In genomic region chr10:114402871-114403544, GRCh38 we compare ENCODE assay signal across 9 cellular contexts. TPM values are rescaled to one million over a fixed set of nuclear protein-coding genes. Genes with fewer than 3 reads are reported as not detected.
A peak's percentile ranks its signal among the peaks of the same experiment; 100 is the strongest.
DNase-seq lines count a peak whose midpoint lies in the region; ATAC-seq and TF ChIP-seq lines count a peak whose summit lies in the region.
"Had no signal": no experiment of that assay in that cellular context is flagged by ENCODE, and none has a peak within 500 bp of the region (broad histone marks: within the 10 kb centered on the region; RNA-seq: fewer than 3 reads in every experiment).

No MANE protein-coding gene starts in this region.

- no peak overlapping the region for H2AFZ ChIP-seq in ACC112 (ENCODE audit: low read length, unreplicated experiment)
- H2AFZ ChIP-seq in PC-9: peak overlapping the region; percentile 66

- TSS peak; percentile 35 for BruUV-seq in PC-9 (replicated peaks; lab: Mats Ljungman, UMichigan)

- H3K79me2 ChIP-seq in ACC112 (ENCODE audit: control insufficient read depth, insufficient read depth, low read length, unreplicated experiment): no peaks in the 10 kb centered on the region
- peaks cover 48% of the 10 kb centered on the region for H3K79me2 ChIP-seq in PC-9 (ENCODE audit: low read depth)

- peaks cover 6% of the 10 kb centered on the region; the same call in 1 of the 2 replicates for H3F3A ChIP-seq in PC-9 (ENCODE audit: insufficient read depth, low read depth)

- no peaks in the 10 kb centered on the region for H4K20me1 ChIP-seq in PC-9 (ENCODE audit: insufficient read depth)

- H3K27me3 ChIP-seq in ACC112 (ENCODE audit: insufficient read depth, low read length) (peaks cover 38% of the 10 kb centered on the region), PC-9 (ENCODE audit: insufficient read depth, low read depth) (no peaks in the 10 kb centered on the region), esophagus muscularis mucosa (peaks cover 0 to 27% (median 3%) of the 10 kb centered on the region in 4 donors)

- no peaks in the 10 kb centered on the region for H3K36me3 ChIP-seq in ACC112 (ENCODE audit: insufficient read depth, low read length)
- H3K36me3 ChIP-seq in PC-9 (ENCODE audit: low read depth): no peaks in the 10 kb centered on the region
- no peaks in the 10 kb centered on the region for H3K36me3 ChIP-seq in esophagus muscularis mucosa

- no peaks in the 10 kb centered on the region for H3K36me3 Mint-ChIP-seq in nephron (ENCODE audit: low read depth)

- TF ChIP-seq EP300 in esophagus muscularis mucosa (IDR thresholded peaks at IDR 0.05): no peak

- POLR2A ChIA-PET in PC-9 (lab: Charles Lee; ENCODE audit: unreplicated experiment): interaction anchor here (0.5 to 1.0 kb wide), 7 partner anchors 10 to 413 kb away, joined by 3 to 10 read pairs (median 5); no protein-coding TSS in a partner anchor

- no peaks in the 10 kb centered on the region for H3K9me2 ChIP-seq in PC-9 (ENCODE audit: insufficient read depth)

- intact Hi-C loops in PC-9 (cut with micrococcal nuclease; ENCODE audit: unreplicated experiment) (loop anchor here (2.0 to 5.0 kb wide), 3 partner anchors 56 to 96 kb away; no protein-coding TSS in a partner anchor), esophagus muscularis mucosa (cut with DNase I) (loop anchor here (10.0 kb wide), 1 partner anchor 98 kb away; no protein-coding TSS in a partner anchor)

- H3K4me1 Mint-ChIP-seq in nephron: peaks cover 58% of the 10 kb centered on the region

- H3K4me3 Mint-ChIP-seq in nephron: peak overlapping the region; percentile 85 to 94 (median 93)

- CTCF ChIA-PET in PC-9 (lab: Charles Lee): interaction anchor here (0.8 to 1.4 kb wide), 2 partner anchors 34 to 99 kb away, joined by 4 to 6 read pairs; no protein-coding TSS in a partner anchor

- H3K4me3 ChIP-seq in ACC112 (ENCODE audit: low read depth, low read length): peak overlapping the region; percentile 74; the same call in 1 of the 2 replicates
- H3K4me3 ChIP-seq in PC-9: peak overlapping the region; percentile 75
- H3K4me3 ChIP-seq in esophagus muscularis mucosa: peak overlapping the region; percentile 65 to 71 (median 65)

- no peaks in the 10 kb centered on the region for H3K9me3 Mint-ChIP-seq in nephron

- H3K27ac Mint-ChIP-seq in nephron: peak overlapping the region; percentile 73 to 87 (median 87)

- H3K4me1 ChIP-seq in ACC112 (ENCODE audit: control insufficient read depth, insufficient read depth, low read length, unreplicated experiment): peaks cover 1% of the 10 kb centered on the region
- H3K4me1 ChIP-seq in PC-9 (replicated peaks; ENCODE audit: insufficient read depth): peaks cover 25% of the 10 kb centered on the region
- H3K4me1 ChIP-seq in esophagus muscularis mucosa: peaks cover 33 to 71% (median 68%) of the 10 kb centered on the region in 4 donors

- H3K4me2 ChIP-seq in PC-9: peak overlapping the region; percentile 92

- H3K9me3 ChIP-seq in PC-9 (ENCODE audit: insufficient read depth, low read depth): no peaks in the 10 kb centered on the region
- no peaks in the 10 kb centered on the region for H3K9me3 ChIP-seq in esophagus muscularis mucosa

- no peak for ATAC-seq in HG03571 (IDR thresholded peaks at IDR 0.05; ENCODE audit: unreplicated experiment)
- ATAC-seq in HG02798 (IDR thresholded peaks at IDR 0.05; ENCODE audit: poor library complexity, unreplicated experiment): no peak
- ATAC-seq in GM19397 (IDR thresholded peaks at IDR 0.05; ENCODE audit: unreplicated experiment): no peak

- H3K27ac ChIP-seq in ACC112 (ENCODE audit: low read depth, low read length): no peak overlapping the region
- H3K27ac ChIP-seq in PC-9: peak overlapping the region; percentile 46
- H3K27ac ChIP-seq in esophagus muscularis mucosa (replicated peaks in 1 of 4): peak overlapping the region; percentile 71 to 78 (median 74)

- DNase-seq in PC-9 (peak in 1 of 2 experiments; percentile 45), esophagus muscularis mucosa (ENCODE audit: extremely low spot score) (no peak), DMS153 (lab: John Stamatoyannopoulos, UW) (no peak)
- DNase-seq: NK-92 treated with Interleukin-12 subunit alpha and Interleukin-12 subunit beta, amount 100 ng/mL, for 24 hours had no signal

- TF ChIP-seq POLR2A in esophagus muscularis mucosa (IDR thresholded peaks at IDR 0.05; ENCODE audit: low read depth): no peak

- peaks cover 30% of the 10 kb centered on the region for H3K27me3 Mint-ChIP-seq in nephron (ENCODE audit: low read depth)

- TF ChIP-seq CTCF in PC-9 (conservative IDR thresholded peaks at IDR 0.05) (no peak), esophagus muscularis mucosa (IDR thresholded peaks at IDR 0.05) (no peak), nephron (IDR thresholded peaks at IDR 0.05; ENCODE audit: unreplicated experiment in 3 of 3) (no peak)

- 22% methylated on average over 17 of the region's 17 CpGs for WGBS in esophagus muscularis mucosa

RNA-seq across cellular contexts. Expression of gene AFAP1L2, which starts 1.3 kb away (rescaled TPM):
- total RNA-seq in PC-9 (2021): 35.4 and 39.9 TPM in 2 replicates
- 10 to 100 TPM; 18.5 to 23.2 (median 19.9) TPM for total RNA-seq in esophagus muscularis mucosa
